8 cellular contexts compared by ENCODE assay signal in genomic region chr4:138910914-138911336, GRCh38.
DNase-seq lines count a peak whose midpoint lies in the region; ATAC-seq, FAIRE-seq and TF ChIP-seq lines count a peak whose summit lies in the region.

No MANE protein-coding gene starts in this region.

- CTCF ChIA-PET in activated CD4-positive, alpha-beta T cell treated with anti-CD3 and anti-CD28 coated beads for 36 hours (lab: Charles Lee) = no interaction called here

- WGBS in esophagus squamous epithelium, 2 donors = 11 to 32% methylated on average over 8 to 12 of the region's 12 CpGs

- no peak overlapping the region for H3K27ac Mint-ChIP-seq in activated CD4-positive, alpha-beta T cell treated with anti-CD3 and anti-CD28 coated beads for 36 hours

- H3K36me3 ChIP-seq in esophagus squamous epithelium = no peaks in the 10 kb centered on the region

- peak overlapping the region in 2 of 4 donors; percentile 5 to 33 for H3K4me3 ChIP-seq in esophagus squamous epithelium

- DNase-seq in HPDE6-E6E7 (ENCODE audit: extremely low spot score) (peak; percentile 90), RCC 7860 (ENCODE audit: low spot score) (peak; percentile 58), esophagus squamous epithelium (lab: John Stamatoyannopoulos, UW) (peak; percentile 4), myocyte (ENCODE audit: low read depth) (peak; percentile 39), MV-4-11 (lab: John Stamatoyannopoulos, UW) (no peak), GM12891 (ENCODE audit: insufficient read length, low spot score) (no peak), KG1 (lab: John Stamatoyannopoulos, UW) (no peak)
- DNase-seq in activated CD4-positive, alpha-beta T cell treated with anti-CD3 and anti-CD28 coated beads for 36 hours = no peak

- H3K4me3 Mint-ChIP-seq in activated CD4-positive, alpha-beta T cell treated with anti-CD3 and anti-CD28 coated beads for 36 hours = no peak overlapping the region

- ATAC-seq in activated CD4-positive, alpha-beta T cell treated with anti-CD3 and anti-CD28 coated beads for 36 hours = no peak

- POLR2A ChIA-PET in activated CD4-positive, alpha-beta T cell treated with anti-CD3 and anti-CD28 coated beads for 36 hours (lab: Charles Lee) = no interaction called here

- peaks cover 11 to 30% (median 18%) of the 10 kb centered on the region in 3 donors for H3K4me1 ChIP-seq in esophagus squamous epithelium

- no peak for FAIRE-seq in RCC 7860 (lab: Jason Lieb, UNC)
- no peak for FAIRE-seq in GM12891 (lab: Jason Lieb, UNC)

- intact Hi-C loops in esophagus squamous epithelium (cut with DNase I) = no loop called here
- intact Hi-C loops in activated CD4-positive, alpha-beta T cell treated with anti-CD3 and anti-CD28 coated beads for 36 hours (cut with DNase I, micrococcal nuclease) = no loop called here

- no peaks in the 10 kb centered on the region for H3K27me3 ChIP-seq in esophagus squamous epithelium

- H3K9me3 ChIP-seq in esophagus squamous epithelium = no peaks in the 10 kb centered on the region

- peak overlapping the region; percentile 47 to 89 (median 74) for H3K27ac ChIP-seq in esophagus squamous epithelium

- H3K27me3 Mint-ChIP-seq in activated CD4-positive, alpha-beta T cell treated with anti-CD3 and anti-CD28 coated beads for 36 hours = peaks cover 1% of the 10 kb centered on the region

- H3K4me1 Mint-ChIP-seq in activated CD4-positive, alpha-beta T cell treated with anti-CD3 and anti-CD28 coated beads for 36 hours = no peaks in the 10 kb centered on the region

- H3K36me3 Mint-ChIP-seq in activated CD4-positive, alpha-beta T cell treated with anti-CD3 and anti-CD28 coated beads for 36 hours (ENCODE audit: low read depth) = no peaks in the 10 kb centered on the region

- no peak for TF ChIP-seq CTCF in esophagus squamous epithelium (IDR thresholded peaks at IDR 0.05)

- TF ChIP-seq POLR2A in esophagus squamous epithelium (IDR thresholded peaks at IDR 0.05) = no peak
- no peak for TF ChIP-seq POLR2A in GM12891 (IDR thresholded peaks at IDR 0.05; ENCODE audit: low read depth, low read length)

- no peaks in the 10 kb centered on the region for H3K9me3 Mint-ChIP-seq in activated CD4-positive, alpha-beta T cell treated with anti-CD3 and anti-CD28 coated beads for 36 hours (ENCODE audit: low read depth)

TF ChIP-seq in GM12891, 5 proteins besides CTCF, POLR2A, EP300 and RAD21:
- TF ChIP-seq PAX5 (IDR thresholded peaks at IDR 0.05; ENCODE audit: insufficient read depth, low read length, severe bottlenecking) (no peak), POU2F2 (IDR thresholded peaks at IDR 0.05; ENCODE audit: low read depth, low read length) (no peak), SPI1 (IDR thresholded peaks at IDR 0.05; ENCODE audit: low read depth, low read length) (no peak), POLR2AphosphoS5 (IDR thresholded peaks at IDR 0.05; ENCODE audit: low read depth, low read length) (no peak), TAF1 (IDR thresholded peaks at IDR 0.05; ENCODE audit: low read depth, low read length) (no peak)

Comparison
In these comparisons a context has a peak if more than half of its experiments do, and no peak if none do; other contexts are left out.
1. DNase-seq: peak in HPDE6-E6E7 (single experiment), RCC 7860 (single experiment), esophagus squamous epithelium (single experiment) and myocyte (single experiment); none in MV-4-11 (single experiment), GM12891 (single experiment), KG1 (single experiment) and activated CD4-positive, alpha-beta T cell treated with anti-CD3 and anti-CD28 coated beads for 36 hours (single experiment).